In the genomic region with DNA sequence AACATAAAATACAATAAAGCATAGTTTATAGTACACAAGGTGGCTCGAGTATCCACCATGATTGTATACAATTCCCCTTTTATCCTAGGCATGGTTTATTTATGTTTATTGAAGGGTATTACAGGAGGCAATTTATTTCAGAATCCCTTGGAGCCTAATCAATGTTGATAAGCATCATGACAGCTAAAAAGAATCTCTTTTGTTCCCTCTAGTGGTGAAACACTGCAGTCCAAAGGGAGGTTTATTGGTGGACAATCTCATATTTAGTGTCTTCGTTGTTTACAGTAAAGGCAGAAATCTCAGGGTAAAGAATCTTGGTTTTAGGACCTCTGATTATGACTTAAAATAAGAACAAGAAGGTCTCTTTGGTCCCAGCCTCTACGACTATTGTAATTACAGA, we compare ENCODE assay signal across 9 cellular contexts.
DNase-seq lines count a peak whose midpoint lies in the region; ATAC-seq lines count a peak whose summit lies in the region.
"Had no signal": no experiment of that assay in that cellular context is flagged by ENCODE, and none has a peak within 500 bp of the region (broad histone marks: within the 10 kb centered on the region; RNA-seq: fewer than 3 reads in every experiment).

No MANE protein-coding gene starts in this region.

- H3K27me3 Mint-ChIP-seq in activated naive CD8-positive, alpha-beta T cell treated with anti-CD3 and anti-CD28 coated beads, Interleukin-2, amount 50 U/mL, for 24 hours, result no peaks in the 10 kb centered on the region

- peaks cover 28% of the 10 kb centered on the region for H3K9me3 Mint-ChIP-seq in activated naive CD8-positive, alpha-beta T cell treated with anti-CD3 and anti-CD28 coated beads, Interleukin-2, amount 50 U/mL, for 24 hours

- peak; percentile 53 for ATAC-seq in HG02885 (IDR thresholded peaks at IDR 0.05; ENCODE audit: poor library complexity, unreplicated experiment)
- no peak for ATAC-seq in activated naive CD8-positive, alpha-beta T cell treated with anti-CD3 and anti-CD28 coated beads, Interleukin-2, amount 50 U/mL, for 24 hours
- no peak for ATAC-seq in HG03097 (IDR thresholded peaks at IDR 0.05; ENCODE audit: low FRiP score, unreplicated experiment)
- ATAC-seq in GM19328 (IDR thresholded peaks at IDR 0.05; ENCODE audit: unreplicated experiment), result no peak
- ATAC-seq in HG03521 (IDR thresholded peaks at IDR 0.05; ENCODE audit: unreplicated experiment), result no peak
- ATAC-seq: activated CD4-positive, CD25-positive, alpha-beta regulatory T cell treated with anti-CD3 and anti-CD28 coated beads, Interleukin-2, amount 50 U/mL, for 24 hours had no signal

- H3K4me1 Mint-ChIP-seq in activated naive CD8-positive, alpha-beta T cell treated with anti-CD3 and anti-CD28 coated beads, Interleukin-2, amount 50 U/mL, for 24 hours, result no peaks in the 10 kb centered on the region

- no peak overlapping the region for H3K27ac Mint-ChIP-seq in activated naive CD8-positive, alpha-beta T cell treated with anti-CD3 and anti-CD28 coated beads, Interleukin-2, amount 50 U/mL, for 24 hours

- no peaks in the 10 kb centered on the region for H3K36me3 Mint-ChIP-seq in activated naive CD8-positive, alpha-beta T cell treated with anti-CD3 and anti-CD28 coated beads, Interleukin-2, amount 50 U/mL, for 24 hours (ENCODE audit: low read depth)

- peak; percentile 9 for DNase-seq in Ammon's horn (ENCODE audit: low spot score)
- DNase-seq in SK-N-DZ (ENCODE audit: low spot score), result peak; percentile 26
- peak; percentile 21 for DNase-seq in iPS-NIHi7 (ENCODE audit: extremely low spot score)
- DNase-seq in activated naive CD8-positive, alpha-beta T cell treated with anti-CD3 and anti-CD28 coated beads, Interleukin-2, amount 50 U/mL, for 24 hours, result no peak

- H3K4me3 Mint-ChIP-seq in activated naive CD8-positive, alpha-beta T cell treated with anti-CD3 and anti-CD28 coated beads, Interleukin-2, amount 50 U/mL, for 24 hours, result no peak overlapping the region
